9 cellular contexts compared by ENCODE assay signal in genomic region chr13:52848455-52849190, GRCh38. TPM values are rescaled to one million over a fixed set of nuclear protein-coding genes. Genes with fewer than 3 reads are reported as not detected.
DNase-seq lines count a peak whose midpoint lies in the region; ATAC-seq and TF ChIP-seq lines count a peak whose summit lies in the region.
"Had no signal": no experiment of that assay in that cellular context is flagged by ENCODE, and none has a peak within 500 bp of the region (broad histone marks: within the 10 kb centered on the region; RNA-seq: fewer than 3 reads in every experiment).

TSS of gene PCDH8 (minus strand) at chr13:52848640. CDS start at chr13:52848436, 204 bp downstream.

- no peaks in the 10 kb centered on the region for H3K9me3 ChIP-seq in PC-9 (ENCODE audit: insufficient read depth, low read depth)

- H3K36me3 ChIP-seq in PC-9 (ENCODE audit: low read depth), result no peaks in the 10 kb centered on the region

- intact Hi-C loops in PC-9 (cut with micrococcal nuclease; ENCODE audit: unreplicated experiment), result no loop called here

- H3K79me2 ChIP-seq in PC-9 (ENCODE audit: low read depth), result no peaks in the 10 kb centered on the region

- DNase-seq in D341Med (ENCODE audit: low spot score), result peak; percentile 93
- DNase-seq in NCI-H187 treated with DMSO at 0.1 percent for 48 hours (lab: John Stamatoyannopoulos, UW), result peak; percentile 52
- DNase-seq in mesothelial cell of epicardium (ENCODE audit: low spot score in 2 of 2, unreplicated experiment in 2 of 2), result peak in 1 of 2 experiments; percentile 80
- no peak for DNase-seq in glomerular visceral epithelial cell (ENCODE audit: extremely low spot score)
- DNase-seq in H4 (ENCODE audit: low spot score), result no peak
- DNase-seq in PC-9, result no peak

- peaks cover 5% of the 10 kb centered on the region for H3K9me3 Mint-ChIP-seq in activated T-helper 17 cell treated with anti-CD3 and anti-CD28 coated beads, Interleukin-2, amount 50 U/mL, for 72 hours
- H3K9me3 Mint-ChIP-seq in mesothelial cell of epicardium, result no peaks in the 10 kb centered on the region

- H3K27me3 Mint-ChIP-seq in activated T-helper 17 cell treated with anti-CD3 and anti-CD28 coated beads, Interleukin-2, amount 50 U/mL, for 72 hours, result peaks cover 59% of the 10 kb centered on the region
- H3K27me3 Mint-ChIP-seq in mesothelial cell of epicardium (ENCODE audit: low read depth), result peaks cover 62% of the 10 kb centered on the region

- H3K27me3 ChIP-seq in PC-9 (ENCODE audit: insufficient read depth, low read depth), result peaks cover 14% of the 10 kb centered on the region

- no peaks in the 10 kb centered on the region for H4K20me1 ChIP-seq in PC-9 (ENCODE audit: insufficient read depth)

- peak within 1 kb of the TSS; percentile 58 for H3K4me3 Mint-ChIP-seq in activated T-helper 17 cell treated with anti-CD3 and anti-CD28 coated beads, Interleukin-2, amount 50 U/mL, for 72 hours
- H3K4me3 Mint-ChIP-seq in mesothelial cell of epicardium, result peak within 1 kb of the TSS; percentile 88

- ATAC-seq in activated T-helper 17 cell treated with anti-CD3 and anti-CD28 coated beads, Interleukin-2, amount 50 U/mL, for 72 hours (replicated peaks), result no peak
- no peak for ATAC-seq in HG02798 (IDR thresholded peaks at IDR 0.05; ENCODE audit: poor library complexity, unreplicated experiment)

- H3F3A ChIP-seq in PC-9 (ENCODE audit: insufficient read depth, low read depth), result no peaks in the 10 kb centered on the region

- H3K4me3 ChIP-seq in PC-9, result no peak within 1 kb of the TSS

- no peak within 1 kb of the TSS for H3K4me2 ChIP-seq in PC-9

- H2AFZ ChIP-seq in PC-9, result no peak within 1 kb of the TSS

- H3K4me1 Mint-ChIP-seq in activated T-helper 17 cell treated with anti-CD3 and anti-CD28 coated beads, Interleukin-2, amount 50 U/mL, for 72 hours, result peaks cover 4% of the 10 kb centered on the region
- H3K4me1 Mint-ChIP-seq in mesothelial cell of epicardium, result peaks cover 36% of the 10 kb centered on the region

- no TSS peak for BruUV-seq in PC-9 (replicated peaks; lab: Mats Ljungman, UMichigan)

- CTCF ChIA-PET in PC-9 (lab: Charles Lee), result no interaction called here

- peaks cover 24% of the 10 kb centered on the region for H3K36me3 Mint-ChIP-seq in activated T-helper 17 cell treated with anti-CD3 and anti-CD28 coated beads, Interleukin-2, amount 50 U/mL, for 72 hours (ENCODE audit: low read depth)
- H3K36me3 Mint-ChIP-seq in mesothelial cell of epicardium, result no peaks in the 10 kb centered on the region

- H3K9me2 ChIP-seq in PC-9 (ENCODE audit: insufficient read depth), result no peaks in the 10 kb centered on the region

- TF ChIP-seq CTCF in mesothelial cell of epicardium (IDR thresholded peaks at IDR 0.05; ENCODE audit: unreplicated experiment) (no peak), PC-9 (conservative IDR thresholded peaks at IDR 0.05) (no peak)

- POLR2A ChIA-PET in PC-9 (lab: Charles Lee; ENCODE audit: unreplicated experiment), result no interaction called here

- no peak within 1 kb of the TSS for H3K27ac ChIP-seq in PC-9

- H3K4me1 ChIP-seq in PC-9 (replicated peaks; ENCODE audit: insufficient read depth), result no peaks in the 10 kb centered on the region

- H3K27ac Mint-ChIP-seq in activated T-helper 17 cell treated with anti-CD3 and anti-CD28 coated beads, Interleukin-2, amount 50 U/mL, for 72 hours, result no peak within 1 kb of the TSS
- H3K27ac Mint-ChIP-seq in mesothelial cell of epicardium, result no peak within 1 kb of the TSS

RNA-seq across cellular contexts. Expression of gene PCDH8, which starts in this region (rescaled TPM):
- not detected for total RNA-seq in activated T-helper 17 cell treated with anti-CD3 and anti-CD28 coated beads, Interleukin-2, amount 50 U/mL, for 72 hours
- total RNA-seq in mesothelial cell of epicardium (0.09 to 0.25 TPM (median 0.23 TPM) in 3 replicates), PC-9 (2021) (not detected in 2 replicates)
- total RNA-seq in H4 (2014; rRNA removed; shearing (Covaris generic)), result not detected in 2 replicates
- total RNA-seq: HT1080 had no signal

Comparison
In these comparisons a context has a peak if more than half of its experiments do, and no peak if none do; other contexts are left out.
1. DNase-seq: peak in D341Med (single experiment) and NCI-H187 treated with DMSO at 0.1 percent for 48 hours (single experiment); none in glomerular visceral epithelial cell (single experiment), H4 (single experiment) and PC-9 (0 of 2).